In the genomic region with DNA sequence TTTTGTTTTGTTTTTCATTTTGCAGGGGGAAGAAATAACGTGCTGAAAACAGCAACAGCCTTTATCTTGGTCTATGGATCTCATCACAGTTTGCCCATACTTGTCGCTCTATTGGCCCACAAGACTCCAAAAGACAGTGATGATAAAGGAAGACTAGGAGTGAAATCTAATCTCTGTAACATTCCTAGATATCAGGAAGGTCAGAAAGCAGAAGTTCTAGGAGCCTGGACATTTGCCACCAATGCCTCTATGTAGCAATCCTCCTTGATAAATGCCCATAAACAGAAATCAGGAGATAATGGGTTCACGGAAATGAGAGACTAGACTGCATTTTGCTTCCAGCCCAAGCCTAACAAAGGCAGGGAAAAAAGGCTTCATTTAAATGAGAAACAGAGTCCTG, we compare ENCODE assay signal across 1 cellular context.
TF ChIP-seq lines count a peak whose summit lies in the region.

No MANE protein-coding gene starts in this region.

TF ChIP-seq in K562, 482 proteins besides CTCF, POLR2A, EP300 and RAD21 (continued from another document):
- TF ChIP-seq, protein P1, sequence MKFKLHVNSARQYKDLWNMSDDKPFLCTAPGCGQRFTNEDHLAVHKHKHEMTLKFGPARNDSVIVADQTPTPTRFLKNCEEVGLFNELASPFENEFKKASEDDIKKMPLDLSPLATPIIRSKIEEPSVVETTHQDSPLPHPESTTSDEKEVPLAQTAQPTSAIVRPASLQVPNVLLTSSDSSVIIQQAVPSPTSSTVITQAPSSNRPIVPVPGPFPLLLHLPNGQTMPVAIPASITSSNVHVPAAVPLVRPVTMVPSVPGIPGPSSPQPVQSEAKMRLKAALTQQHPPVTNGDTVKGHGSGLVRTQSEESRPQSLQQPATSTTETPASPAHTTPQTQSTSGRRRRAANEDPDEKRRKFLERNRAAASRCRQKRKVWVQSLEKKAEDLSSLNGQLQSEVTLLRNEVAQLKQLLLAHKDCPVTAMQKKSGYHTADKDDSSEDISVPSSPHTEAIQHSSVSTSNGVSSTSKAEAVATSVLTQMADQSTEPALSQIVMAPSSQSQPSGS (CRISPR knock-in tag; IDR thresholded peaks at IDR 0.05): no peak
